In the genomic region with DNA sequence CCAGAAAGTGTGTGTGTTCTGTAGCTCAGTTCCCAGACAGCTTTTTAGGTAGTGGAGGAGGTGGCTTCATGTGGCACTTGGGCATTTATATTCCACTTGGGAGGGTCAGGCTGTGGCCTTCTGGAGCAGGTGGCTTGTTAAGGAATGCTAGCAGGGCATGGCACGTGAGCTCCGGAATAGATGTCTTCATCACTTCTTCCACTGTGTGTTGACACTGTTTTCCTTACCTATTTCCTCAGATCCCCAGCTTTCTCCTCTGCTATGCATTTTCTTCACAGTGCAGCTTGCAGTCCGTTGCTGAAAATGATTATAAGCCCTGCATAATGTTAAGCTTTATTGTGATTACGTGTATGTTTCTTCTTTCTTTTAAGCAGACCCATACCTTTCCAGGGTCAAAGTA, we compare ENCODE assay signal across 17 cellular contexts. TPM values are rescaled to one million over a fixed set of nuclear protein-coding genes. Genes with fewer than 3 reads are reported as not detected.
"Had no signal": no experiment of that assay in that cellular context is flagged by ENCODE, and none has a peak within 500 bp of the region (broad histone marks: within the 10 kb centered on the region; RNA-seq: fewer than 3 reads in every experiment).

No MANE protein-coding gene starts in this region.

- H3K27ac Mint-ChIP-seq: neural progenitor cell had no signal

- H2AFZ ChIP-seq: neural progenitor cell had no signal

- ATAC-seq: activated CD8-positive, alpha-beta memory T cell treated with anti-CD3 and anti-CD28 coated beads, Interleukin-2, amount 10 ng/mL, durations not matched to agents 7 days and 5 days; gastrocnemius medialis; left ventricle myocardium superior had no signal

- FAIRE-seq: keratinocyte, urothelium cell line had no signal

- H3K9me3 ChIP-seq: gastrocnemius medialis, stomach, thoracic aorta had no signal

- DNase-seq: activated CD4-positive, alpha-beta T cell treated with anti-CD3 and anti-CD28 coated beads for 48 hours; activated CD8-positive, alpha-beta memory T cell treated with anti-CD3 and anti-CD28 coated beads, Interleukin-2, amount 10 ng/mL, durations not matched to agents 7 days and 5 days; activated naive CD4-positive, alpha-beta T cell; central memory CD4-positive, alpha-beta T cell; cortex of kidney; effector CD8-positive, alpha-beta T cell; gastrocnemius medialis; left ventricle myocardium superior; mesenchymal stem cell; stimulated activated CD4-positive, alpha-beta T cell treated with anti-CD3 and anti-CD28 coated beads, Interleukin-4, amount 100 ng/mL, for 4 hours; stomach; WERI-Rb-1 had no signal

- H3K4me3 Mint-ChIP-seq: activated CD8-positive, alpha-beta memory T cell treated with anti-CD3 and anti-CD28 coated beads, Interleukin-2, amount 10 ng/mL, durations not matched to agents 7 days and 5 days; neural progenitor cell had no signal

- H3K27ac ChIP-seq: gastrocnemius medialis, neural progenitor cell, stomach, thoracic aorta, WERI-Rb-1 had no signal

- H3K27me3 ChIP-seq: gastrocnemius medialis, neural progenitor cell, stomach had no signal

- H3K9me3 Mint-ChIP-seq: neural progenitor cell had no signal

- H3K27me3 Mint-ChIP-seq: activated CD8-positive, alpha-beta memory T cell treated with anti-CD3 and anti-CD28 coated beads, Interleukin-2, amount 10 ng/mL, durations not matched to agents 7 days and 5 days had no signal

- H3K4me3 ChIP-seq: gastrocnemius medialis, neural progenitor cell, stomach, thoracic aorta had no signal

RNA-seq across cellular contexts. Expression of gene CBY3, which starts 48.5 kb away (rescaled TPM):
- total RNA-seq: gastrocnemius medialis, left ventricle myocardium superior, skeletal muscle tissue, stomach had no signal
- polyA plus RNA-seq: keratinocyte had no signal
